9 cellular contexts compared by ENCODE assay signal in the genomic region with DNA sequence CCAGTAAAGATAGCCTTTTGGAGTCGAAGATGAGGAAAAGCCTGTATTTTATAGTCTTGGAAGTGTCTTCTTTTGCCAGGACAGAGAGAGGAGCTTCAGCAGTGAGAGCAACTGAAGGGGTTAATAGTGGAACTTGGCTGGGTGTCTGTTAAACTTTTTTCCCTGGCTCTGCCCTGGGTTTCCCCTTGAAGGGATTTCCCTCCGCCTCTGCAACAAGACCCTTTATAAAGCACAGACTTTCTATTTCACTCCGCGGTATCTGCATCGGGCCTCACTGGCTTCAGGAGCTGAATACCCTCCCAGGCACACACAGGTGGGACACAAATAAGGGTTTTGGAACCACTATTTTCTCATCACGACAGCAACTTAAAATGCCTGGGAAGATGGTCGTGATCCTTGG. TPM values are rescaled to one million over a fixed set of nuclear protein-coding genes. Genes with fewer than 3 reads are reported as not detected.
DNase-seq lines count a peak whose midpoint lies in the region; ATAC-seq lines count a peak whose summit lies in the region.
"Had no signal": no experiment of that assay in that cellular context is flagged by ENCODE, and none has a peak within 500 bp of the region (broad histone marks: within the 10 kb centered on the region; RNA-seq: fewer than 3 reads in every experiment).

A gene with protein sequence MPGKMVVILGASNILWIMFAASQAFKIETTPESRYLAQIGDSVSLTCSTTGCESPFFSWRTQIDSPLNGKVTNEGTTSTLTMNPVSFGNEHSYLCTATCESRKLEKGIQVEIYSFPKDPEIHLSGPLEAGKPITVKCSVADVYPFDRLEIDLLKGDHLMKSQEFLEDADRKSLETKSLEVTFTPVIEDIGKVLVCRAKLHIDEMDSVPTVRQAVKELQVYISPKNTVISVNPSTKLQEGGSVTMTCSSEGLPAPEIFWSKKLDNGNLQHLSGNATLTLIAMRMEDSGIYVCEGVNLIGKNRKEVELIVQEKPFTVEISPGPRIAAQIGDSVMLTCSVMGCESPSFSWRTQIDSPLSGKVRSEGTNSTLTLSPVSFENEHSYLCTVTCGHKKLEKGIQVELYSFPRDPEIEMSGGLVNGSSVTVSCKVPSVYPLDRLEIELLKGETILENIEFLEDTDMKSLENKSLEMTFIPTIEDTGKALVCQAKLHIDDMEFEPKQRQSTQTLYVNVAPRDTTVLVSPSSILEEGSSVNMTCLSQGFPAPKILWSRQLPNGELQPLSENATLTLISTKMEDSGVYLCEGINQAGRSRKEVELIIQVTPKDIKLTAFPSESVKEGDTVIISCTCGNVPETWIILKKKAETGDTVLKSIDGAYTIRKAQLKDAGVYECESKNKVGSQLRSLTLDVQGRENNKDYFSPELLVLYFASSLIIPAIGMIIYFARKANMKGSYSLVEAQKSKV (plus strand): TSS at position 253 of the 400 bp plus-strand sequence. CDS start 119 bp downstream, at position 372.

- intact Hi-C loops in sciatic nerve (cut with DNase I): no loop called here

- ATAC-seq in GM18511 (IDR thresholded peaks at IDR 0.05; ENCODE audit: unreplicated experiment) (peak; percentile 74), HG03432 (IDR thresholded peaks at IDR 0.05; ENCODE audit: unreplicated experiment) (peak; percentile 76), sciatic nerve (peak; percentile 52)

- DNase-seq in glomerular visceral epithelial cell (ENCODE audit: extremely low spot score) (peak; percentile 45), sciatic nerve (ENCODE audit: low spot score) (no peak), C1 segment of cervical spinal cord (lab: John Stamatoyannopoulos, UW) (no peak), NOMO-1 treated with dmso at 0.1 percent for 144 hours (lab: John Stamatoyannopoulos, UW; ENCODE audit: unreplicated experiment) (no peak), NCI-H446 (lab: John Stamatoyannopoulos, UW) (no peak), NCI-H82 treated with DMSO at 0.1 percent for 48 hours (lab: John Stamatoyannopoulos, UW; ENCODE audit: unreplicated experiment) (no peak)
- DNase-seq: small intestine had no signal

RNA-seq across cellular contexts. Expression of the gene that starts here (rescaled TPM):
- 36.2 TPM for total RNA-seq in sciatic nerve
